ENCODE assay signal across 8 cellular contexts in the genomic region with DNA sequence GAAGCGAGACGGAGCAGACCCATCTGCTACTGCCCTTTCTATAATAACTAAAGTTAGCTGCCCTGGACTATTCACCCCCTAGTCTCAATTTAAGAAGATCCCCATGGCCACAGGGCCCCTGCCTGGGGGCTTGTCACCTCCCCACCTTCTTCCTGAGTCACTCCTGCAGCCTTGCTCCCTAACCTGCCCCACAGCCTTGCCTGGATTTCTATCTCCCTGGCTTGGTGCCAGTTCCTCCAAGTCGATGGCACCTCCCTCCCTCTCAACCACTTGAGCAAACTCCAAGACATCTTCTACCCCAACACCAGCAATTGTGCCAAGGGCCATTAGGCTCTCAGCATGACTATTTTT.
A peak's percentile ranks its signal among the peaks of the same experiment; 100 is the strongest.
DNase-seq lines count a peak whose midpoint lies in the region; ATAC-seq and TF ChIP-seq lines count a peak whose summit lies in the region.
"Not testable (repeated sequence)": the region's sequence is repeated elsewhere in the genome, so short reads cannot be mapped to it uniquely, and the experiment has no call there.

No MANE protein-coding gene starts in this region.

- peak; percentile 9 for DNase-seq in activated CD4-positive, alpha-beta memory T cell treated with anti-CD3 and anti-CD28 coated beads for 36 hours
- DNase-seq in activated gamma-delta T cell treated with Interleukin-2 at 50 U/mL for 16 hours, result peak; percentile 3
- DNase-seq in MCF 10A (ENCODE audit: unreplicated experiment), result not testable (repeated sequence)
- DNase-seq in right cardiac atrium, result peak; percentile 12 to 39 (median 21)
- DNase-seq in mesothelial cell of epicardium (ENCODE audit: low spot score in 2 of 2, unreplicated experiment in 2 of 2), result peak in 1 of 2 experiments; percentile 38
- DNase-seq in osteocyte (ENCODE audit: extremely low spot score, unreplicated experiment), result peak; percentile 87
- DNase-seq in stimulated activated naive CD8-positive, alpha-beta T cell treated with anti-CD3 and anti-CD28 coated beads, Interleukin-15, Interleukin-2, amounts not matched to agents 100 U/mL and 50 U/mL, for 24 hours, result peak; percentile 2
- DNase-seq in ureter (ENCODE audit: low spot score), result peak; percentile 45

- BruUV-seq in MCF 10A (replicated peaks; lab: Mats Ljungman, UMichigan), result not testable (repeated sequence)

- not testable (repeated sequence) for H3K9me3 ChIP-seq in right cardiac atrium (ENCODE audit: control insufficient read depth, low read length)

- not testable (repeated sequence) for H3K27ac ChIP-seq in right cardiac atrium (ENCODE audit: low read length)

- H3K4me1 ChIP-seq in right cardiac atrium (ENCODE audit: control insufficient read depth, insufficient read depth, low read length), result not testable (repeated sequence)

- not testable (repeated sequence) for H3K27ac Mint-ChIP-seq in activated CD4-positive, alpha-beta memory T cell treated with anti-CD3 and anti-CD28 coated beads for 36 hours; osteocyte (ENCODE audit: unreplicated experiment)
- peak overlapping the region; percentile 54 for H3K27ac Mint-ChIP-seq in MCF 10A (ENCODE audit: low read depth, unreplicated experiment)
- H3K27ac Mint-ChIP-seq in mesothelial cell of epicardium, result peak overlapping the region; percentile 64

- POLR2A ChIA-PET in activated CD4-positive, alpha-beta memory T cell treated with anti-CD3 and anti-CD28 coated beads for 36 hours (lab: Charles Lee); MCF 10A (lab: Yijun Ruan, JAX): not testable (repeated sequence)

- CTCF ChIA-PET in activated CD4-positive, alpha-beta memory T cell treated with anti-CD3 and anti-CD28 coated beads for 36 hours (lab: Charles Lee); MCF 10A (lab: Yijun Ruan, JAX): not testable (repeated sequence)

- intact Hi-C loops in activated CD4-positive, alpha-beta memory T cell treated with anti-CD3 and anti-CD28 coated beads for 36 hours (cut with micrococcal nuclease); MCF 10A (cut with micrococcal nuclease); right cardiac atrium (cut with DNase I): not testable (repeated sequence)

- H3K4me1 Mint-ChIP-seq in activated CD4-positive, alpha-beta memory T cell treated with anti-CD3 and anti-CD28 coated beads for 36 hours (ENCODE audit: low read depth); MCF 10A (ENCODE audit: insufficient read depth, unreplicated experiment); mesothelial cell of epicardium; osteocyte (ENCODE audit: unreplicated experiment): not testable (repeated sequence)

- not testable (repeated sequence) for H3K4me3 Mint-ChIP-seq in activated CD4-positive, alpha-beta memory T cell treated with anti-CD3 and anti-CD28 coated beads for 36 hours; MCF 10A (ENCODE audit: unreplicated experiment); mesothelial cell of epicardium; osteocyte (ENCODE audit: unreplicated experiment)

- H3K27me3 ChIP-seq in right cardiac atrium (ENCODE audit: control insufficient read depth, insufficient read depth), result not testable (repeated sequence)

- WGBS in right cardiac atrium, result no CpG with 5 or more reads among the region's 3 CpGs

- H3K36me3 Mint-ChIP-seq in activated CD4-positive, alpha-beta memory T cell treated with anti-CD3 and anti-CD28 coated beads for 36 hours; MCF 10A (ENCODE audit: insufficient read depth, unreplicated experiment); mesothelial cell of epicardium; osteocyte (ENCODE audit: unreplicated experiment): not testable (repeated sequence)

- not testable (repeated sequence) for H3K9me3 Mint-ChIP-seq in activated CD4-positive, alpha-beta memory T cell treated with anti-CD3 and anti-CD28 coated beads for 36 hours; MCF 10A (ENCODE audit: unreplicated experiment); mesothelial cell of epicardium; osteocyte (ENCODE audit: unreplicated experiment)

- not testable (repeated sequence) for TF ChIP-seq CTCF in MCF 10A (IDR thresholded peaks at IDR 0.05; ENCODE audit: unreplicated experiment); mesothelial cell of epicardium (IDR thresholded peaks at IDR 0.05; ENCODE audit: unreplicated experiment); osteocyte (IDR thresholded peaks at IDR 0.05)

- ATAC-seq in right cardiac atrium; stimulated activated naive CD8-positive, alpha-beta T cell treated with anti-CD3 and anti-CD28 coated beads, Interleukin-15, Interleukin-2, amounts not matched to agents 100 U/mL and 50 U/mL, for 24 hours: not testable (repeated sequence)

- H3K27me3 Mint-ChIP-seq in activated CD4-positive, alpha-beta memory T cell treated with anti-CD3 and anti-CD28 coated beads for 36 hours; MCF 10A (ENCODE audit: insufficient read depth, unreplicated experiment); mesothelial cell of epicardium (ENCODE audit: low read depth); osteocyte (ENCODE audit: unreplicated experiment): not testable (repeated sequence)

- H3K4me3 ChIP-seq in right cardiac atrium (ENCODE audit: low read length), result not testable (repeated sequence)
